8 cellular contexts compared by ENCODE assay signal in genomic region chr7:139358541-139359365, GRCh38. TPM values are rescaled to one million over a fixed set of nuclear protein-coding genes. Genes with fewer than 3 reads are reported as not detected.
DNase-seq lines count a peak whose midpoint lies in the region; ATAC-seq and TF ChIP-seq lines count a peak whose summit lies in the region.

No MANE protein-coding gene starts in this region.

- H3K4me1 ChIP-seq in DND-41 (ENCODE audit: insufficient read depth, low read length) (peaks cover 33% of the 10 kb centered on the region), ectodermal cell (ENCODE audit: control insufficient read depth, insufficient read depth, low read length) (peaks cover 5% of the 10 kb centered on the region), mononuclear cell (ENCODE audit: insufficient read depth, low read length) (peaks cover 35% of the 10 kb centered on the region), stomach smooth muscle (ENCODE audit: control insufficient read depth, insufficient read depth, low read length) (peaks cover 15% of the 10 kb centered on the region)

- WGBS in ectodermal cell, 2 experiments: 18 to 19% methylated on average over 39 of the region's 39 CpGs

- H3K9me3 ChIP-seq in DND-41 (ENCODE audit: insufficient read depth, low read length, severe bottlenecking) (no peaks in the 10 kb centered on the region), ectodermal cell (ENCODE audit: control insufficient read depth, low read length) (no peaks in the 10 kb centered on the region), mononuclear cell (ENCODE audit: low read depth, low read length) (no peaks in the 10 kb centered on the region), stomach smooth muscle (ENCODE audit: control insufficient read depth in 2 of 2, low read length in 2 of 2) (no peaks in the 10 kb centered on the region)

- H3K27ac ChIP-seq in DND-41 (ENCODE audit: low read length) (peak overlapping the region; percentile 93), ectodermal cell (ENCODE audit: insufficient read depth, low read depth, low read length, poor library complexity, severe bottlenecking) (peak overlapping the region; percentile 94), stomach smooth muscle (ENCODE audit: low read length) (peak overlapping the region; percentile 97)

- H2AFZ ChIP-seq in DND-41 (ENCODE audit: low read depth, low read length): peak overlapping the region; percentile 70

- DNase-seq in DND-41 (peak; percentile 71), LNCaP clone FGC (ENCODE audit: low read depth) (no peak), activated gamma-delta T cell treated with Interleukin-2 at 50 U/mL for 16 hours (no peak)

- H3K36me3 ChIP-seq in DND-41 (ENCODE audit: insufficient read depth, low read length): peaks cover 15% of the 10 kb centered on the region
- no peaks in the 10 kb centered on the region for H3K36me3 ChIP-seq in ectodermal cell (ENCODE audit: control insufficient read depth, insufficient read depth, low read length)
- no peaks in the 10 kb centered on the region for H3K36me3 ChIP-seq in stomach smooth muscle (ENCODE audit: control insufficient read depth in 2 of 2, insufficient read depth in 2 of 2, low read length in 2 of 2)

- peaks cover 31% of the 10 kb centered on the region for H4K20me1 ChIP-seq in DND-41 (ENCODE audit: insufficient read depth, low read length)

- H3K4me3 ChIP-seq in DND-41 (ENCODE audit: low read depth in 1 of 2, low read length in 2 of 2) (peak overlapping the region; percentile 68 to 86), LNCaP clone FGC (ENCODE audit: low read depth, low read length) (peak overlapping the region; percentile 93), ectodermal cell (ENCODE audit: insufficient read depth, low read depth, low read length) (peak overlapping the region; percentile 72), mononuclear cell (ENCODE audit: low read length) (peak overlapping the region; percentile 77), stomach smooth muscle (ENCODE audit: low read length in 2 of 2) (peak overlapping the region; percentile 96)

- peaks cover 57% of the 10 kb centered on the region for H3K79me2 ChIP-seq in DND-41 (ENCODE audit: insufficient read depth, low read length)

- H3K9ac ChIP-seq in DND-41 (ENCODE audit: low read depth, low read length): peak overlapping the region; percentile 89
- peak overlapping the region; percentile 98 for H3K9ac ChIP-seq in stomach smooth muscle (ENCODE audit: low read length in 2 of 2)

- H3K27me3 ChIP-seq in DND-41 (ENCODE audit: insufficient read depth, low read length, poor library complexity): no peaks in the 10 kb centered on the region
- H3K27me3 ChIP-seq in ectodermal cell (ENCODE audit: control insufficient read depth, insufficient read depth, low read length, poor library complexity, severe bottlenecking): no peaks in the 10 kb centered on the region
- H3K27me3 ChIP-seq in mononuclear cell (ENCODE audit: insufficient read depth, low read length): no peaks in the 10 kb centered on the region
- no peaks in the 10 kb centered on the region for H3K27me3 ChIP-seq in stomach smooth muscle (ENCODE audit: control insufficient read depth in 1 of 2, insufficient read depth in 2 of 2, low read length in 2 of 2)

- ATAC-seq in DND-41 (ENCODE audit: insufficient read depth, low read depth) (peak; percentile 8; the same call in 2 of the 3 replicates), GM21528 (IDR thresholded peaks at IDR 0.05; ENCODE audit: low FRiP score, unreplicated experiment) (peak; percentile 24)
- peak; percentile 2 to 3 for ATAC-seq in activated CD4-positive, CD25-positive, alpha-beta regulatory T cell treated with anti-CD3 and anti-CD28 coated beads, Interleukin-2, amount 50 U/mL, for 24 hours

- peak overlapping the region; percentile 65 for H3K4me2 ChIP-seq in DND-41 (ENCODE audit: insufficient read depth, low read length)

- no peak for TF ChIP-seq CTCF in DND-41 (IDR thresholded peaks at IDR 0.05; ENCODE audit: borderline replicate concordance, extremely low read depth, low read length, poor library complexity, severe bottlenecking)
- TF ChIP-seq CTCF in LNCaP clone FGC (IDR thresholded peaks at IDR 0.05; ENCODE audit: control insufficient read depth, extremely low read depth, insufficient read depth): no peak

RNA-seq across cellular contexts. Expression of gene LUC7L2, which starts 0.9 kb away (rescaled TPM):
- polyA plus RNA-seq in ectodermal cell (2013, experiment 1 of 4): 83.7 TPM
- 82.8 TPM for polyA plus RNA-seq in ectodermal cell (2013, experiment 2 of 4)
- 56.9 TPM for polyA plus RNA-seq in ectodermal cell (2013, experiment 3 of 4)
- 63.0 TPM for polyA plus RNA-seq in ectodermal cell (2013, experiment 4 of 4)
- 105 TPM for total RNA-seq in mononuclear cell

RNA-seq across cellular contexts. Expression of gene FMC1, which starts 17.6 kb away (rescaled TPM):
- polyA plus RNA-seq in ectodermal cell (2013, experiment 1 of 4): 35.8 TPM
- 31.9 TPM for polyA plus RNA-seq in ectodermal cell (2013, experiment 2 of 4)
- 41.5 TPM for polyA plus RNA-seq in ectodermal cell (2013, experiment 3 of 4)
- 51.8 TPM for polyA plus RNA-seq in ectodermal cell (2013, experiment 4 of 4)
- total RNA-seq in mononuclear cell: 2.2 TPM
